8 cellular contexts compared by ENCODE assay signal in the genomic region with DNA sequence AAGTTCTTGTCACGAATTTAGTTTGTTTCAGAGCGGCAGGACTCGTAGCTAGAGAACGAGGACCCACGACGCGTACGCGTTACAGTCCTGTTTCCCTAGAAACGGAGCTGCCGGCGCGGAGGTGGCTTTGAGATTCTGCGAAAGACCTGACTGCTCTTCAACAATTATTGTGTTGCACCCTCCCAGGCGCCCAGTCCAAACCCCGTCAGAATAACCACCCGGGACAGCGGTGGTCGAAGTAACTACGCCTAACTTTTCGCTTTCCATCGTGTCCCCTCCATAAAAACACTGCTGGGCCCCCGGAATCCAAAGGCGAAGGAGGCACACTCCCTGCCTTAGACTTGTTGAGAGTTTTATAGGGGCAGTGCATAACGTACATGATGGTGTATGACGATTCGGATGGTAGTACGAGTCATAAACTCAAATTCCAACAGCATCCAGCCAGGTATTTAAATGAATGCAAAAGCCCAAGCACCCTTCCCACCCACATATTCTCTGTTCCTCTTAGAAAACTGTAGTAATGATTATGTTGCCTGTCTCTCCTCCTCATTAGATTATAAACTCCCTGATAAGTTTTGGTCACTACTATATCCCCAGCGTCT. TPM values are rescaled to one million over a fixed set of nuclear protein-coding genes. Genes with fewer than 3 reads are reported as not detected.
DNase-seq lines count a peak whose midpoint lies in the region; ATAC-seq and TF ChIP-seq lines count a peak whose summit lies in the region.

No MANE protein-coding gene starts in this region.

- peak overlapping the region; percentile 97 for H3K27ac ChIP-seq in prostate gland

- no peaks in the 10 kb centered on the region for H3K9me3 ChIP-seq in prostate gland

- no peaks in the 10 kb centered on the region for H3K4me1 ChIP-seq in prostate gland (replicated peaks)

- H3K27ac Mint-ChIP-seq in activated naive CD4-positive, alpha-beta T cell treated with anti-CD3 and anti-CD28 coated beads, Interleukin-2, amount 50 U/mL, for 24 hours = peak overlapping the region; percentile 99
- peak overlapping the region; percentile 99 to 100 for H3K27ac Mint-ChIP-seq in T-cell

- peaks cover 38% of the 10 kb centered on the region for H3K4me1 Mint-ChIP-seq in activated naive CD4-positive, alpha-beta T cell treated with anti-CD3 and anti-CD28 coated beads, Interleukin-2, amount 50 U/mL, for 24 hours
- peaks cover 34 to 38% (median 38%) of the 10 kb centered on the region in 3 donors for H3K4me1 Mint-ChIP-seq in T-cell

- CTCF ChIA-PET in T-cell (lab: Charles Lee) = interaction anchor here (0.6 to 3.2 kb wide), 14 partner anchors 9 to 567 kb away, joined by 3 to 30 read pairs (median 3); partner anchors contain the start of gene PRPF40A (in 1 of the 2)

- peaks cover 3% of the 10 kb centered on the region for H3K36me3 Mint-ChIP-seq in activated naive CD4-positive, alpha-beta T cell treated with anti-CD3 and anti-CD28 coated beads, Interleukin-2, amount 50 U/mL, for 24 hours
- no peaks in the 10 kb centered on the region for H3K36me3 Mint-ChIP-seq in T-cell

- H3K36me3 ChIP-seq in prostate gland = no peaks in the 10 kb centered on the region

- H3K27me3 Mint-ChIP-seq in activated naive CD4-positive, alpha-beta T cell treated with anti-CD3 and anti-CD28 coated beads, Interleukin-2, amount 50 U/mL, for 24 hours = peaks cover 4% of the 10 kb centered on the region
- H3K27me3 Mint-ChIP-seq in T-cell = peaks cover 5 to 12% of the 10 kb centered on the region in 2 donors

- H3K9me3 Mint-ChIP-seq in activated naive CD4-positive, alpha-beta T cell treated with anti-CD3 and anti-CD28 coated beads, Interleukin-2, amount 50 U/mL, for 24 hours = no peaks in the 10 kb centered on the region
- no peaks in the 10 kb centered on the region for H3K9me3 Mint-ChIP-seq in T-cell

- H3K4me3 ChIP-seq in foreskin fibroblast (ENCODE audit: low read depth in 1 of 2, low read length in 2 of 2) = peak overlapping the region; percentile 94 to 99
- H3K4me3 ChIP-seq in prostate gland = peak overlapping the region; percentile 67 to 75

- TF ChIP-seq CTCF in foreskin fibroblast (IDR thresholded peaks at IDR 0.05; ENCODE audit: low read depth, low read length) (no peak), prostate gland (IDR thresholded peaks at IDR 0.05) (peak in 1 of 4 experiments; percentile 7)

- no peaks in the 10 kb centered on the region for H3K27me3 ChIP-seq in prostate gland (replicated peaks; ENCODE audit: insufficient read depth)

- intact Hi-C loops in prostate gland (cut with DNase I) = loop anchor here (5.0 to 10.0 kb wide), 3 partner anchors 139 to 539 kb away; partner anchors contain the start of genes ARL6IP6, FMNL2 and PRPF40A

- H3K4me3 Mint-ChIP-seq in activated naive CD4-positive, alpha-beta T cell treated with anti-CD3 and anti-CD28 coated beads, Interleukin-2, amount 50 U/mL, for 24 hours = peak overlapping the region; percentile 98
- peak overlapping the region; percentile 98 to 99 (median 98) for H3K4me3 Mint-ChIP-seq in T-cell

- TF ChIP-seq POLR2A in prostate gland (IDR thresholded peaks at IDR 0.05) = no peak

- ATAC-seq in HG03060 (IDR thresholded peaks at IDR 0.05; ENCODE audit: low read depth, unreplicated experiment) (peak; percentile 19), T-cell (replicated peaks in 1 of 4) (peak; percentile 6 to 23 (median 8))

- 3% methylated on average over 29 of the region's 29 CpGs for WGBS in prostate gland

- POLR2A ChIA-PET in T-cell (lab: Charles Lee) = no interaction called here

- DNase-seq in activated naive CD4-positive, alpha-beta T cell (lab: John Stamatoyannopoulos, UW) = no peak
- no peak for DNase-seq in T-cell
- peak in 1 of 2 donors; percentile 10 for DNase-seq in foreskin fibroblast
- no peak for DNase-seq in prostate gland (ENCODE audit: low spot score)
- DNase-seq in NCI-H2107 treated with DMSO at 0.1 percent for 48 hours (lab: John Stamatoyannopoulos, UW; ENCODE audit: unreplicated experiment) = no peak
- DNase-seq in NOMO-1 treated with dmso at 0.1 percent for 144 hours (lab: John Stamatoyannopoulos, UW; ENCODE audit: unreplicated experiment) = no peak

RNA-seq across cellular contexts. Expression of gene STAM2, which starts 0.7 kb away (rescaled TPM):
- total RNA-seq in T-cell (10 to 100 TPM; 12.0 to 20.8 (median 19.3) TPM), prostate gland (10 to 100 TPM; 28.7 to 39.3 TPM)
